In the genomic region with DNA sequence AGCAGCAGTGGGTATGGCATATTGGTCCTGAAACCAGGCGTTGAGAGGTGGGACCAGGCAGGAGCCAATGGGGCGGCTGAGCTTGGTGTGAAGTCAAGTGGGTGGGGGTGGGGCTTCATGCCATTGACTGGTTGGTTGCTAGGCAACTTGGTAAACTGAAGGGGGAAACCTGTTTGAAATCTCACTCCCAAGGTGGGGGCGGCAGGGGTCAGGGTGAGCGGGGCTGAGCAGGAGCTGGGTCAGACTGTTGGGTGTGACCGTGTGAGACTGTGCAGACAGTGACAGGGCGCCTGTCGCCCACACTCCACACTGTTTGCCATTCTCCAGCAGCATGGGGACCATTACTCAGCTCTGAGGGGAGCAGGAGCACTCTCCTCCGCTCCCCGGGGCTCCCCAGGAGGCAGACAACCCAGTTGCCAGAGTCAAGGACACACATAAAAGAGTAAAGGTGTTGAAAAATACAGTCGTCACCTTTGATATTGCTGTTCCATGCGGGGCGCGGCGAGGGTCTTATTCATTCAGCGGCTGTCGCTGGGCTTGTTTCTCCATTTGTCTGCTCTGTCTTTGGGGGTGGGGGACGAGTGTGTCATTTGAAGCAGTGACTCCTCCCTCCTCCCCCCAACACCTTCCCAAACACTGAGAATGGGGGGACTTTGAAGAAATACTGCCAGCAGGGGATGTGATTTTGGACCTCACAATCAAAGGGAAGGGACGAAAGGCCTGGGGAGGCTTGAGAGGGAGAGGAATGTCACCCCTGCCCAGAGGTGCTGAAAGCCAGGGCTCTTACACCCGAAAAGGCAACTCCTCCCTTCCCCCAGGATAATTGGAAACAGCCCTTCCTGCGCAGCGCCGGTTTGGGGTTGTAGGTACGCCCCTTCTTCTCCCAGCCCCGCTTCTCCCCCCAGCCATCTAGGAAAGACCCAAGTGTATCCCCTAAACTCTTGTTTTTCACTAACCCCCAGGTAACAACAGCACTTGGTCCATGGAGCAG, we compare ENCODE assay signal across 1 cellular context.
TF ChIP-seq lines count a peak whose summit lies in the region.

No MANE protein-coding gene starts in this region.

TF ChIP-seq in K562, 482 proteins besides CTCF, POLR2A, EP300 and RAD21:
- TF ChIP-seq ZBTB7A (IDR thresholded peaks at IDR 0.05; ENCODE audit: borderline replicate concordance, control insufficient read depth, low read depth, low read length) (peak; percentile 35; the same call in 1 of the 2 replicates), MIER1 (IDR thresholded peaks at IDR 0.05; ENCODE audit: low read depth) (no peak), RFX1 (IDR thresholded peaks at IDR 0.05) (peak; percentile 94), EGR1 (conservative IDR thresholded peaks at IDR 0.05) (peak; percentile 64), CSDE1 (IDR thresholded peaks at IDR 0.05) (0 out of 4 replicates have a peak, but pooled peaks of 1 of the 2 experiments have one; percentile 23)
- TF ChIP-seq, protein P1, sequence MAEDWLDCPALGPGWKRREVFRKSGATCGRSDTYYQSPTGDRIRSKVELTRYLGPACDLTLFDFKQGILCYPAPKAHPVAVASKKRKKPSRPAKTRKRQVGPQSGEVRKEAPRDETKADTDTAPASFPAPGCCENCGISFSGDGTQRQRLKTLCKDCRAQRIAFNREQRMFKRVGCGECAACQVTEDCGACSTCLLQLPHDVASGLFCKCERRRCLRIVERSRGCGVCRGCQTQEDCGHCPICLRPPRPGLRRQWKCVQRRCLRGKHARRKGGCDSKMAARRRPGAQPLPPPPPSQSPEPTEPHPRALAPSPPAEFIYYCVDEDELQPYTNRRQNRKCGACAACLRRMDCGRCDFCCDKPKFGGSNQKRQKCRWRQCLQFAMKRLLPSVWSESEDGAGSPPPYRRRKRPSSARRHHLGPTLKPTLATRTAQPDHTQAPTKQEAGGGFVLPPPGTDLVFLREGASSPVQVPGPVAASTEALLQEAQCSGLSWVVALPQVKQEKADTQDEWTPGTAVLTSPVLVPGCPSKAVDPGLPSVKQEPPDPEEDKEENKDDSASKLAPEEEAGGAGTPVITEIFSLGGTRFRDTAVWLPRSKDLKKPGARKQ (CRISPR knock-in tag; IDR thresholded peaks at IDR 0.05): no peak
